In the genomic region with DNA sequence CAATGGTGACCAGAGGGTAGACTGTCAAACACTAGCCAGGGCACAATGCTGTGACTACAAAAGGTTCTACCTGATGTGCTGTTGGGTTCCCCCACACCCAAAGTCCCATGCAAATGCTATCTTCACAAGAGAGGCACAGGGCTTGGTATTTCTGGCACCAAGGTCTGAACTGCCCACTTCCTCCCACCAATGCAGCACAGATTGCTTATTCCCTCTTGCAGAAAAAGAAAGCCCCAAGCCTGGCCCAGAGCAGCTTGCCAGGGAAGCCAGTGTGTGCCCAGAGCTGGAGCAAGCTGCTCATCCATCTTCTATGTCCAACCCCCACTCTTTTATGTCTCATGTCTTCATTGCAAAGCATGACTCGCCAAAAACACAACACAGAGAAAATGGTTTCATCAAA, we compare ENCODE assay signal across 13 cellular contexts.
DNase-seq lines count a peak whose midpoint lies in the region; ATAC-seq and TF ChIP-seq lines count a peak whose summit lies in the region.
"Had no signal": no experiment of that assay in that cellular context is flagged by ENCODE, and none has a peak within 500 bp of the region (broad histone marks: within the 10 kb centered on the region; RNA-seq: fewer than 3 reads in every experiment).

No MANE protein-coding gene starts in this region.

- POLR2A ChIA-PET in RWPE1 (lab: Yijun Ruan, JAX; ENCODE audit: low non-redundant PET) = interaction anchor here (0.6 to 1.9 kb wide), 4 partner anchors 18 to 65 kb away, joined by 3 to 9 read pairs (median 4); no protein-coding TSS in a partner anchor

- H3K27ac ChIP-seq in RWPE1 = peak overlapping the region; percentile 100
- no peak overlapping the region for H3K27ac ChIP-seq in osteoblast (ENCODE audit: low read depth, low read length)
- H3K27ac ChIP-seq in tibial artery = no peak overlapping the region

- CTCF ChIA-PET in RWPE1 (lab: Yijun Ruan, JAX) = interaction anchor here (0.6 to 3.0 kb wide), 4 partner anchors 52 to 227 kb away, joined by 3 to 15 read pairs (median 6); no protein-coding TSS in a partner anchor

- H2AFZ ChIP-seq in osteoblast (ENCODE audit: low read length) = no peak overlapping the region

- no peak for ATAC-seq in GM21367 (IDR thresholded peaks at IDR 0.05; ENCODE audit: unreplicated experiment)

- H3K4me3 ChIP-seq in fibroblast of mammary gland (ENCODE audit: control insufficient read depth, low read depth, low read length) (no peak overlapping the region), osteoblast (ENCODE audit: insufficient read depth, low read length) (no peak overlapping the region), tibial artery (no peak overlapping the region)

- intact Hi-C loops in tibial artery (cut with DNase I; ENCODE audit: low total_unique reads) = no loop called here

- H3K79me2 ChIP-seq in osteoblast (ENCODE audit: insufficient read depth, low read length) = no peaks in the 10 kb centered on the region

- no peaks in the 10 kb centered on the region for H3K9me3 ChIP-seq in osteoblast (ENCODE audit: low read depth, low read length)
- no peaks in the 10 kb centered on the region for H3K9me3 ChIP-seq in tibial artery

- no peaks in the 10 kb centered on the region for H3K36me3 ChIP-seq in osteoblast (ENCODE audit: insufficient read depth, low read length)
- H3K36me3 ChIP-seq in tibial artery = no peaks in the 10 kb centered on the region

- TF ChIP-seq CTCF in RWPE1 (conservative IDR thresholded peaks at IDR 0.05; ENCODE audit: low read depth) (no peak), fibroblast of mammary gland (conservative IDR thresholded peaks at IDR 0.05; ENCODE audit: control insufficient read depth, insufficient read depth, low read depth, low read length) (no peak), osteoblast (IDR thresholded peaks at IDR 0.05; ENCODE audit: extremely low read depth, low read depth, low read length) (no peak), tibial artery (IDR thresholded peaks at IDR 0.05) (no peak)

- H4K20me1 ChIP-seq in osteoblast (ENCODE audit: insufficient read depth, low read length) = no peaks in the 10 kb centered on the region

- H3K27me3 ChIP-seq in osteoblast (ENCODE audit: insufficient read depth, low read length) = no peaks in the 10 kb centered on the region
- peaks cover 0 to 3% of the 10 kb centered on the region in 2 donors for H3K27me3 ChIP-seq in tibial artery

- DNase-seq in G401 (ENCODE audit: low spot score) (peak; percentile 93), RWPE1 (ENCODE audit: low spot score) (peak; percentile 74), fibroblast of mammary gland (ENCODE audit: low read depth) (peak; percentile 65), osteoblast (ENCODE audit: insufficient read length, low spot score, missing footprints) (no peak), NCI-H2029 treated with DMSO at 0.1 percent for 48 hours (lab: John Stamatoyannopoulos, UW) (no peak), tibial artery (no peak)
- no peak for DNase-seq in activated CD4-positive, CD25-positive, alpha-beta regulatory T cell treated with anti-CD3 and anti-CD28 coated beads, Interleukin-2, amount 50 U/mL, for 72 hours
- DNase-seq: activated CD4-positive, alpha-beta memory T cell treated with anti-CD3 and anti-CD28 coated beads for 36 hours; activated naive CD4-positive, alpha-beta T cell treated with anti-CD3 and anti-CD28 coated beads, Interleukin-2, amount 50 U/mL, for 16 hours; CD8-positive, alpha-beta memory T cell; NK-92 treated with Interleukin-12 subunit alpha and Interleukin-12 subunit beta, amount 100 ng/mL, for 24 hours; small intestine had no signal

- in situ Hi-C loops in G401 (cut with HindIII; ENCODE audit: low sequenced_read_pairs) = no loop called here

- peaks cover 27% of the 10 kb centered on the region for H3K4me1 ChIP-seq in osteoblast (ENCODE audit: insufficient read depth, low read length)
- H3K4me1 ChIP-seq in tibial artery = peaks cover 0 to 6% (median 0%) of the 10 kb centered on the region in 4 donors

- peak overlapping the region; percentile 2 for H3K4me2 ChIP-seq in osteoblast (ENCODE audit: insufficient read depth, low read length)

Comparison
In these comparisons a context has a peak if more than half of its experiments do, and no peak if none do; other contexts are left out.
1. DNase-seq: peak in G401 (single experiment), RWPE1 (single experiment) and fibroblast of mammary gland (single experiment); none in osteoblast (single experiment), NCI-H2029 treated with DMSO at 0.1 percent for 48 hours (single experiment), activated CD4-positive, CD25-positive, alpha-beta regulatory T cell treated with anti-CD3 and anti-CD28 coated beads, Interleukin-2, amount 50 U/mL, for 72 hours (single experiment) and tibial artery (0 of 2).